Comparison of ENCODE assay signal across 24 cellular contexts in genomic region chr2:194564422-194564821, GRCh38.
"Had no signal": no experiment of that assay in that cellular context is flagged by ENCODE, and none has a peak within 500 bp of the region (broad histone marks: within the 10 kb centered on the region; RNA-seq: fewer than 3 reads in every experiment).

No MANE protein-coding gene starts in this region.

- ATAC-seq: natural killer cell treated with Interleukin-12 subunit alpha and Interleukin-12 subunit beta and Interleukin-15 and Interleukin-18, amount 100 ng/mL, for 72 hours; pancreas; psoas muscle; right cardiac atrium; right lobe of liver; stimulated activated effector memory CD8-positive, alpha-beta T cell treated with anti-CD3 and anti-CD28 coated beads, Interleukin-12 subunit alpha, Interleukin-12 subunit beta, amount 100 ng/mL, for 72 hours; stimulated activated naive B cell treated with anti-CD40 and anti-IgM and Interleukin-4, amounts not matched to agents 10 μg/mL and 1 μg/mL and 100 μg/mL, for 72 hours had no signal

- H3K4me3 ChIP-seq: pancreas, psoas muscle, right lobe of liver, sigmoid colon, stomach, thoracic aorta, thyroid gland, tibial nerve, upper lobe of left lung, vagina had no signal

- DNase-seq: nephron progenitor cell; nucleus accumbens; pancreas; psoas muscle; right cardiac atrium; right lobe of liver; sigmoid colon; small intestine; stimulated activated CD4-positive, alpha-beta T cell treated with anti-CD3 and anti-CD28 coated beads, Interleukin-15, amount 100 ng/mL, for 24 hours; stimulated activated CD4-positive, alpha-beta T cell treated with anti-CD3 and anti-CD28 coated beads, Interleukin-2, amount 100 ng/mL, for 24 hours; stimulated activated CD4-positive, alpha-beta T cell treated with anti-CD3 and anti-CD28 coated beads, Interleukin-2, amount 100 ng/mL, for 48 hours; stimulated activated CD4-positive, alpha-beta T cell treated with anti-CD3 and anti-CD28 coated beads, Interleukin-4, amount 100 ng/mL, for 24 hours; stimulated activated naive B cell treated with anti-CD40 and anti-IgM and Interleukin-4, amounts not matched to agents 10 μg/mL and 1 μg/mL and 100 μg/mL, for 72 hours; stimulated activated naive CD4-positive, alpha-beta T cell treated with Interleukin-2 at 50 U/mL for 16 hours; stomach; thyroid gland; trophoblast cell; upper lobe of left lung had no signal

- H3K27me3 ChIP-seq: neutrophil, pancreas, right lobe of liver, sigmoid colon, stomach, thyroid gland, tibial nerve, upper lobe of left lung, vagina had no signal

- H3K36me3 ChIP-seq: neutrophil, pancreas, right lobe of liver, sigmoid colon, stomach, thoracic aorta, thyroid gland, tibial nerve, upper lobe of left lung, vagina had no signal

- H3K9me3 ChIP-seq: neutrophil, pancreas, psoas muscle, right lobe of liver, sigmoid colon, thoracic aorta, thyroid gland, tibial nerve, upper lobe of left lung, vagina had no signal

- H3K4me1 ChIP-seq: pancreas, psoas muscle, right lobe of liver, stomach, thyroid gland, tibial nerve, upper lobe of left lung, vagina had no signal

- H3K27ac ChIP-seq: neutrophil, pancreas, psoas muscle, right lobe of liver, sigmoid colon, stomach, thoracic aorta, thyroid gland, tibial nerve, upper lobe of left lung, vagina had no signal
